ENCODE assay signal across 1 cellular context in the genomic region with DNA sequence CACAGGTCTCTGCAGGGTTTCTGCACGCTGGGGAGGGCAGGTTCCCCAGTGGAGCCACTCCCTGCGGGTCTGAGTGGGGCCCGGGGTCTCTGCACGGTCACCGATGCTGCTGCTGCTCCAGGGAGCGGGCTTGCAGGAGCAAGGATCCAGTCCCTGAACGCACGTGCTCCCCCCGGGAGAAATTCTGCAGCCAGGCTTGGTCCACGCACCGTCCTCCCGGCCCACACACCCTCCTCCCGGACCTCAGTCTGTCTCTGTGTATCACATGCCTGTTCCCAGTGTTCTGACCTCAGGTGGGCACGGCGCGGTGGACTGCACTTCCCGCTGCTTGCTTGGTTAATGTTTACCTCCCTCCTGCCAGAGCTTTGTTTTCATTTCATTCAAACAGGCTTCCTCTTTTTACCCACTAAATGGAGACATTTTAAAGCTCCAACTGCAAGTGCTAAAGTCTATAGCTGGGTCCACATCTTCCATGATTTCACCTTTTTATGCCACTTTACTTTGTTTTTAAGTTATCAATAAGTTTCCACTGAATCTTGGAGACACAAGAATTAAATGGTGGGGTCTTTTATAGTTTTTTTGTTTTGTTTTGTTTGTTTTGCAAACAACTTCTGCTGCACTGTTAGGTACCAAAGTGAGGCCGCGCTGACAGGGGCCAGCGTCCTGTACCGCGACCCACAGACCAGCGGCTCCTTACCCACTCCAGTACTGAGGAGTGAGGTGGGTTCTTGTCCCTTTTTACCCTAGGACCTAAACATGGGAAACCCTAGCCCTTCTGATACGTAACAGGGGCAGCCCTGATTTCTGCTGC.
TF ChIP-seq lines count a peak whose summit lies in the region.

No MANE protein-coding gene starts in this region.

TF ChIP-seq in HepG2, 621 proteins besides CTCF, POLR2A, EP300 and RAD21 (continued from another document and continues in another):
- TF ChIP-seq ZNF883 (CRISPR knock-in tag; IDR thresholded peaks at IDR 0.05; ENCODE audit: not compliant biosample characterization): peak; percentile 38
- no peak for TF ChIP-seq ZSCAN29 (CRISPR knock-in tag; conservative IDR thresholded peaks at IDR 0.05)
- TF ChIP-seq, protein P1, sequence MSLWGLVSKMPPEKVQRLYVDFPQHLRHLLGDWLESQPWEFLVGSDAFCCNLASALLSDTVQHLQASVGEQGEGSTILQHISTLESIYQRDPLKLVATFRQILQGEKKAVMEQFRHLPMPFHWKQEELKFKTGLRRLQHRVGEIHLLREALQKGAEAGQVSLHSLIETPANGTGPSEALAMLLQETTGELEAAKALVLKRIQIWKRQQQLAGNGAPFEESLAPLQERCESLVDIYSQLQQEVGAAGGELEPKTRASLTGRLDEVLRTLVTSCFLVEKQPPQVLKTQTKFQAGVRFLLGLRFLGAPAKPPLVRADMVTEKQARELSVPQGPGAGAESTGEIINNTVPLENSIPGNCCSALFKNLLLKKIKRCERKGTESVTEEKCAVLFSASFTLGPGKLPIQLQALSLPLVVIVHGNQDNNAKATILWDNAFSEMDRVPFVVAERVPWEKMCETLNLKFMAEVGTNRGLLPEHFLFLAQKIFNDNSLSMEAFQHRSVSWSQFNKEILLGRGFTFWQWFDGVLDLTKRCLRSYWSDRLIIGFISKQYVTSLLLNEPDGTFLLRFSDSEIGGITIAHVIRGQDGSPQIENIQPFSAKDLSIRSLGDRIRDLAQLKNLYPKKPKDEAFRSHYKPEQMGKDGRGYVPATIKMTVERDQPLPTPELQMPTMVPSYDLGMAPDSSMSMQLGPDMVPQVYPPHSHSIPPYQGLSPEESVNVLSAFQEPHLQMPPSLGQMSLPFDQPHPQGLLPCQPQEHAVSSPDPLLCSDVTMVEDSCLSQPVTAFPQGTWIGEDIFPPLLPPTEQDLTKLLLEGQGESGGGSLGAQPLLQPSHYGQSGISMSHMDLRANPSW (CRISPR knock-in tag; IDR thresholded peaks at IDR 0.05; ENCODE audit: borderline replicate concordance): no peak
- no peak for TF ChIP-seq PHB2 (IDR thresholded peaks at IDR 0.05; ENCODE audit: partially characterized antibody)
- TF ChIP-seq, protein P2, sequence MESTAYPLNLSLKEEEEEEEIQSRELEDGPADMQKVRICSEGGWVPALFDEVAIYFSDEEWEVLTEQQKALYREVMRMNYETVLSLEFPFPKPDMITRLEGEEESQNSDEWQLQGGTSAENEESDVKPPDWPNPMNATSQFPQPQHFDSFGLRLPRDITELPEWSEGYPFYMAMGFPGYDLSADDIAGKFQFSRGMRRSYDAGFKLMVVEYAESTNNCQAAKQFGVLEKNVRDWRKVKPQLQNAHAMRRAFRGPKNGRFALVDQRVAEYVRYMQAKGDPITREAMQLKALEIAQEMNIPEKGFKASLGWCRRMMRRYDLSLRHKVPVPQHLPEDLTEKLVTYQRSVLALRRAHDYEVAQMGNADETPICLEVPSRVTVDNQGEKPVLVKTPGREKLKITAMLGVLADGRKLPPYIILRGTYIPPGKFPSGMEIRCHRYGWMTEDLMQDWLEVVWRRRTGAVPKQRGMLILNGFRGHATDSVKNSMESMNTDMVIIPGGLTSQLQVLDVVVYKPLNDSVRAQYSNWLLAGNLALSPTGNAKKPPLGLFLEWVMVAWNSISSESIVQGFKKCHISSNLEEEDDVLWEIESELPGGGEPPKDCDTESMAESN (CRISPR knock-in tag; conservative IDR thresholded peaks at IDR 0.05): no peak
- TF ChIP-seq, protein P3, sequence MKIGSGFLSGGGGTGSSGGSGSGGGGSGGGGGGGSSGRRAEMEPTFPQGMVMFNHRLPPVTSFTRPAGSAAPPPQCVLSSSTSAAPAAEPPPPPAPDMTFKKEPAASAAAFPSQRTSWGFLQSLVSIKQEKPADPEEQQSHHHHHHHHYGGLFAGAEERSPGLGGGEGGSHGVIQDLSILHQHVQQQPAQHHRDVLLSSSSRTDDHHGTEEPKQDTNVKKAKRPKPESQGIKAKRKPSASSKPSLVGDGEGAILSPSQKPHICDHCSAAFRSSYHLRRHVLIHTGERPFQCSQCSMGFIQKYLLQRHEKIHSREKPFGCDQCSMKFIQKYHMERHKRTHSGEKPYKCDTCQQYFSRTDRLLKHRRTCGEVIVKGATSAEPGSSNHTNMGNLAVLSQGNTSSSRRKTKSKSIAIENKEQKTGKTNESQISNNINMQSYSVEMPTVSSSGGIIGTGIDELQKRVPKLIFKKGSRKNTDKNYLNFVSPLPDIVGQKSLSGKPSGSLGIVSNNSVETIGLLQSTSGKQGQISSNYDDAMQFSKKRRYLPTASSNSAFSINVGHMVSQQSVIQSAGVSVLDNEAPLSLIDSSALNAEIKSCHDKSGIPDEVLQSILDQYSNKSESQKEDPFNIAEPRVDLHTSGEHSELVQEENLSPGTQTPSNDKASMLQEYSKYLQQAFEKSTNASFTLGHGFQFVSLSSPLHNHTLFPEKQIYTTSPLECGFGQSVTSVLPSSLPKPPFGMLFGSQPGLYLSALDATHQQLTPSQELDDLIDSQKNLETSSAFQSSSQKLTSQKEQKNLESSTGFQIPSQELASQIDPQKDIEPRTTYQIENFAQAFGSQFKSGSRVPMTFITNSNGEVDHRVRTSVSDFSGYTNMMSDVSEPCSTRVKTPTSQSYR (CRISPR knock-in tag; IDR thresholded peaks at IDR 0.05; ENCODE audit: borderline replicate concordance): peak; percentile 23; the same call in 1 of the 2 replicates
- TF ChIP-seq SKI (IDR thresholded peaks at IDR 0.05; ENCODE audit: partially characterized antibody): no peak
- no peak for TF ChIP-seq MBD4 (IDR thresholded peaks at IDR 0.05; ENCODE audit: borderline replicate concordance, low read length)
- no peak for TF ChIP-seq ZBTB20 (CRISPR knock-in tag; IDR thresholded peaks at IDR 0.05; ENCODE audit: borderline replicate concordance, low read depth)
- TF ChIP-seq SOX13 (IDR thresholded peaks at IDR 0.05): no peak
- TF ChIP-seq SOX13 (CRISPR knock-in tag; conservative IDR thresholded peaks at IDR 0.05 in 1 of 2, IDR thresholded peaks at IDR 0.05 in 1 of 2): no peak; a peak in 1 of 4 replicates
- no peak for TF ChIP-seq ZNF713 (CRISPR knock-in tag; IDR thresholded peaks at IDR 0.05)
- TF ChIP-seq CEBPZ (IDR thresholded peaks at IDR 0.05; ENCODE audit: low read length): no peak
- TF ChIP-seq, protein P4, sequence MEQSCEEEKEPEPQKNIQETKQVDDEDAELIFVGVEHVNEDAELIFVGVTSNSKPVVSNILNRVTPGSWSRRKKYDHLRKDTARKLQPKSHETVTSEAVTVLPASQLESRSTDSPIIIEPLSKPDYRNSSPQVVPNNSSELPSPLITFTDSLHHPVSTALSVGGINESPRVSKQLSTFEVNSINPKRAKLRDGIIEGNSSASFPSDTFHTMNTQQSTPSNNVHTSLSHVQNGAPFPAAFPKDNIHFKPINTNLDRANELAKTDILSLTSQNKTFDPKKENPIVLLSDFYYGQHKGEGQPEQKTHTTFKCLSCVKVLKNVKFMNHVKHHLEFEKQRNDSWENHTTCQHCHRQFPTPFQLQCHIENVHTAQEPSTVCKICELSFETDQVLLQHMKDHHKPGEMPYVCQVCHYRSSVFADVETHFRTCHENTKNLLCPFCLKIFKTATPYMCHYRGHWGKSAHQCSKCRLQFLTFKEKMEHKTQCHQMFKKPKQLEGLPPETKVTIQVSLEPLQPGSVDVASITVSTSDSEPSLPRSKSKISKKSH (CRISPR knock-in tag; IDR thresholded peaks at IDR 0.05; ENCODE audit: borderline replicate concordance): no peak
- no peak for TF ChIP-seq RAD51 (IDR thresholded peaks at IDR 0.05; ENCODE audit: borderline replicate concordance)
- TF ChIP-seq CENPT (CRISPR knock-in tag; IDR thresholded peaks at IDR 0.05; ENCODE audit: low read depth): no peak
- 0 out of 2 replicates have a peak, but pooled peaks have one; percentile 7 for TF ChIP-seq HNF4A (CRISPR knock-in tag; IDR thresholded peaks at IDR 0.05)
- TF ChIP-seq ZNF484 (CRISPR knock-in tag; IDR thresholded peaks at IDR 0.05; ENCODE audit: borderline replicate concordance, low read depth): no peak
- no peak for TF ChIP-seq ZNF460 (CRISPR knock-in tag; IDR thresholded peaks at IDR 0.05; ENCODE audit: borderline replicate concordance)
- no peak for TF ChIP-seq TCF7 (IDR thresholded peaks at IDR 0.05; ENCODE audit: low read depth)
- 0 out of 2 replicates have a peak, but pooled peaks have one; percentile 45 for TF ChIP-seq ZMYM3 (CRISPR knock-in tag; IDR thresholded peaks at IDR 0.05)
- TF ChIP-seq, protein P5, sequence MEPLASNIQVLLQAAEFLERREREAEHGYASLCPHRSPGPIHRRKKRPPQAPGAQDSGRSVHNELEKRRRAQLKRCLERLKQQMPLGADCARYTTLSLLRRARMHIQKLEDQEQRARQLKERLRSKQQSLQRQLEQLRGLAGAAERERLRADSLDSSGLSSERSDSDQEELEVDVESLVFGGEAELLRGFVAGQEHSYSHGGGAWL (CRISPR knock-in tag; IDR thresholded peaks at IDR 0.05): no peak; the same call in 1 of the 2 replicates
- TF ChIP-seq ZNF572 (CRISPR knock-in tag; IDR thresholded peaks at IDR 0.05): no peak; the same call in 1 of the 2 replicates
- TF ChIP-seq ZBTB25 (CRISPR knock-in tag; IDR thresholded peaks at IDR 0.05): no peak
- TF ChIP-seq, protein P6, sequence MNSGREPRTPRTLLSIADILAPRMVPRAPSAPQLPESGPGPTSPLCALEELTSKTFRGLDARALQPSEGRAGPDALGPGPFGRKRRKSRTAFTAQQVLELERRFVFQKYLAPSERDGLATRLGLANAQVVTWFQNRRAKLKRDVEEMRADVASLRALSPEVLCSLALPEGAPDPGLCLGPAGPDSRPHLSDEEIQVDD (CRISPR knock-in tag; IDR thresholded peaks at IDR 0.05; ENCODE audit: borderline replicate concordance): no peak; the same call in 1 of the 2 replicates
- no peak for TF ChIP-seq SIX1 (CRISPR knock-in tag; IDR thresholded peaks at IDR 0.05; ENCODE audit: borderline replicate concordance)
- TF ChIP-seq GZF1 (CRISPR knock-in tag; IDR thresholded peaks at IDR 0.05): 0 out of 2 replicates have a peak, but pooled peaks have one; percentile 39
- TF ChIP-seq DBP (CRISPR knock-in tag; IDR thresholded peaks at IDR 0.05; ENCODE audit: not compliant biosample characterization): no peak
- peak; percentile 53 for TF ChIP-seq ASH2L (IDR thresholded peaks at IDR 0.05; ENCODE audit: insufficient read length, low read depth, low read length)
- TF ChIP-seq ZMYM4 (CRISPR knock-in tag; IDR thresholded peaks at IDR 0.05): 0 out of 2 replicates have a peak, but pooled peaks have one; percentile 19
- peak; percentile 66; the same call in 1 of the 2 replicates for TF ChIP-seq NFKB2 (CRISPR knock-in tag; IDR thresholded peaks at IDR 0.05; ENCODE audit: borderline replicate concordance)
- no peak for TF ChIP-seq ARID3A (IDR thresholded peaks at IDR 0.05; ENCODE audit: low read depth, low read length)
- no peak for TF ChIP-seq MYPOP (CRISPR knock-in tag; IDR thresholded peaks at IDR 0.05)
- TF ChIP-seq XBP1 (CRISPR knock-in tag; IDR thresholded peaks at IDR 0.05): no peak
- no peak for TF ChIP-seq TBX3 (IDR thresholded peaks at IDR 0.05; ENCODE audit: borderline replicate concordance)
